1 cellular context compared by ENCODE assay signal in the genomic region with DNA sequence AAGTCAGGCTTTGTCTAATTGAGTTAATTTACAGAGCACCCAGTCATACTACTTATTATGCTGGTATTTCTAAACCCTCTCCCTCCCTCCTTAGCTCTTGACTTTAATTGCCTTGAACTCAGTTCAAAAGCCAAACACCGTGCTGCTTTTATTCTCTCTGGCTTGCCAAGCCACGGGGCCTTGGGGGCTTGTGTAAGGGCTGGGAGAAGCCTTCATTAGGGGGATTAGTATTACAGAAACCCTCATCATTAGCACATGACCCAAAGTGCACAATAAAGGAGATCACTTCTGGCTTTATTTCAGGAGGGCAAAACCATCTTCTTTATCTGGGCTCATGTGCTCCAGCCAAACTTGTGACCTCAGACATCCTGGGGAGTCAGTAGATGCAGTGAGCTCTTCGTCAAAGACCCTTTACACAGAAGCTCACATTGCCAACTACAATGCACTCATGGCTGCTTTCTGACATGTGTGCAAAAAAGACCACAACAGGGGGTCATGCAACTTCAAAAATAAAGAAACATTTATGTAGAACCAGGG.
TF ChIP-seq lines count a peak whose summit lies in the region.

A gene (minus strand): TSS at position 124 of the 537 bp plus-strand sequence. CDS start 427 bp downstream, outside the sequence.

TF ChIP-seq in WTC11, 78 proteins besides CTCF, POLR2A, EP300 and RAD21 (continued from another document):
- TF ChIP-seq, protein P1, sequence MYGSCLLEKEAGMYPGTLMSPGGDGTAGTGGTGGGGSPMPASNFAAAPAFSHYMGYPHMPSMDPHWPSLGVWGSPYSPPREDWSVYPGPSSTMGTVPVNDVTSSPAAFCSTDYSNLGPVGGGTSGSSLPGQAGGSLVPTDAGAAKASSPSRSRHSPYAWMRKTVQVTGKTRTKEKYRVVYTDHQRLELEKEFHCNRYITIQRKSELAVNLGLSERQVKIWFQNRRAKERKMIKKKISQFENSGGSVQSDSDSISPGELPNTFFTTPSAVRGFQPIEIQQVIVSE (CRISPR knock-in tag; IDR thresholded peaks at IDR 0.05; ENCODE audit: borderline replicate concordance), result no peak
- TF ChIP-seq ZNF396 (CRISPR knock-in tag; IDR thresholded peaks at IDR 0.05; ENCODE audit: borderline replicate concordance) (no peak), NFYB (CRISPR knock-in tag; conservative IDR thresholded peaks at IDR 0.05; ENCODE audit: low read depth) (no peak), FOXP1 (CRISPR knock-in tag; IDR thresholded peaks at IDR 0.05; ENCODE audit: borderline replicate concordance) (no peak), GABPB1 (CRISPR knock-in tag; IDR thresholded peaks at IDR 0.05) (no peak), FOXJ3 (CRISPR knock-in tag; IDR thresholded peaks at IDR 0.05; ENCODE audit: borderline replicate concordance) (no peak), GRHL2 (CRISPR knock-in tag; IDR thresholded peaks at IDR 0.05; ENCODE audit: insufficient replicate concordance, severe bottlenecking) (no peak), SP1 (CRISPR knock-in tag; conservative IDR thresholded peaks at IDR 0.05) (no peak), NR1H2 (CRISPR knock-in tag; IDR thresholded peaks at IDR 0.05) (no peak), RELA (CRISPR knock-in tag; IDR thresholded peaks at IDR 0.05; ENCODE audit: borderline replicate concordance) (no peak)
- TF ChIP-seq, protein P2, sequence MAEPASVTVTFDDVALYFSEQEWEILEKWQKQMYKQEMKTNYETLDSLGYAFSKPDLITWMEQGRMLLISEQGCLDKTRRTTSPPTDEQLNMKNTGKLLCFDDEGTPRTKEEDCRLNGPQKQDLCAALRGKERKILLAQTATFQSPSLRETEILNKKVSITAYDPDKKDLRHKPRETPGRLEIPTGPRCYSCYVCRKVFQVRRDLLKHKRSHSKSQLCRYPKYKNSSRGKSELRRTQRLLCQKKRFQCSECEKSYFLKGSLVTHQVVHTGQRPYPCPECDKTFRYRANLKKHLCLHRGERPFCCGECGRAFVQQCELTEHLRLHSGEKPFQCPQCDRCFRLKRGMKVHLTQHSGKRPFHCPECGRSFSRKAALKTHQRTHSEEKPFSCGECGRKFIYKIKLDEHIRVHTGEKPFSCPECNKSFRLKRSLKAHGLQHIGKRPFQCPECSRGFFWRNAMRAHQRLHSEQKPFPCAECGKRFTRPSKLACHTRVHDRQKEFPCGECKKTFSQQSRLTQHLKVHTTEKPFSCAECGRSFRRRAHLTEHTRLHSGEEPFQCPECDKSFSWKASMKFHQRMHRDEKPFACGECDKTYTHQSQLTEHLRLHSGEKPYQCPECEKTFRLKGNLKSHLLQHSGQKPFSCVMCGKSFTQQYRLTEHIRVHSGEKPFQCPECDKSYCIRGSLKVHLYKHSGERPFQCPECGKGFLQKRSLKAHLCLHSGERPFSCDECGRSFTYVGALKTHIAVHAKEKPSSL (CRISPR knock-in tag; conservative IDR thresholded peaks at IDR 0.05), result no peak
- TF ChIP-seq, protein P3, sequence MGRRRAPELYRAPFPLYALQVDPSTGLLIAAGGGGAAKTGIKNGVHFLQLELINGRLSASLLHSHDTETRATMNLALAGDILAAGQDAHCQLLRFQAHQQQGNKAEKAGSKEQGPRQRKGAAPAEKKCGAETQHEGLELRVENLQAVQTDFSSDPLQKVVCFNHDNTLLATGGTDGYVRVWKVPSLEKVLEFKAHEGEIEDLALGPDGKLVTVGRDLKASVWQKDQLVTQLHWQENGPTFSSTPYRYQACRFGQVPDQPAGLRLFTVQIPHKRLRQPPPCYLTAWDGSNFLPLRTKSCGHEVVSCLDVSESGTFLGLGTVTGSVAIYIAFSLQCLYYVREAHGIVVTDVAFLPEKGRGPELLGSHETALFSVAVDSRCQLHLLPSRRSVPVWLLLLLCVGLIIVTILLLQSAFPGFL (CRISPR knock-in tag; IDR thresholded peaks at IDR 0.05; ENCODE audit: borderline replicate concordance), result no peak
